In the genomic region with DNA sequence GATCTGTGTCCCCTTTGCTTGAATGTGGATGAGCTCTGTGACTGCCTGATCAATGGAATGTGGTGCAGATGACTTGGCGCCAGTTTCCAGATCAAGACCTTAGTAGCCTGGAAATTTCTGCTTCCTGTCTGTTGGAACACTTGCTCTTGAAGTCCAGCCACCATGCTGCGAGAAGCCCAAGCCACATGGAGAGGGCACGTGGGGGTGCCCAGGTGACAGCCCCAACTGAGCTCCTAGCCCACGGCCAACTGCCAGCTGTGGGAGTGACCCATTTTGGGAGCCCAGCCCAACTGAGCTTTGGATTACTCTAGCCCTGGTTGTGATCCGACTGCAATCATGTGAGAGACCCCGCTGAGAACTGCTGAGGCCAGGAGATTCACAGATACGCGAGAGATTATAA, we compare ENCODE assay signal across 35 cellular contexts. TPM values are rescaled to one million over a fixed set of nuclear protein-coding genes. Genes with fewer than 3 reads are reported as not detected.
"Had no signal": no experiment of that assay in that cellular context is flagged by ENCODE, and none has a peak within 500 bp of the region (broad histone marks: within the 10 kb centered on the region; RNA-seq: fewer than 3 reads in every experiment).

No MANE protein-coding gene starts in this region.

- H3K4me1 ChIP-seq: left ventricle myocardium inferior, neural progenitor cell, parathyroid adenoma, stomach, testis, thyroid gland, transverse colon had no signal

- H3K4me2 ChIP-seq: hepatocyte, neural progenitor cell, smooth muscle cell had no signal

- H3K27me3 ChIP-seq: hepatocyte, neural progenitor cell, neutrophil, right atrium auricular region, right lobe of liver, testis, thyroid gland, transverse colon, upper lobe of right lung had no signal

- H3K36me3 Mint-ChIP-seq: mesothelial cell of epicardium, naive B cell, natural killer cell, neural progenitor cell had no signal

- H3K9me3 Mint-ChIP-seq: mesothelial cell of epicardium; naive B cell; natural killer cell; nephron progenitor cell; neural progenitor cell; stimulated activated naive B cell treated with anti-CD40 and anti-IgM and Interleukin-4, amounts not matched to agents 10 μg/mL and 1 μg/mL and 100 μg/mL, for 72 hours had no signal

- ATAC-seq: natural killer cell; right lobe of liver; stimulated activated naive B cell treated with anti-CD40 and anti-IgM and Interleukin-4, amounts not matched to agents 10 μg/mL and 1 μg/mL and 100 μg/mL, for 72 hours; stimulated activated naive CD8-positive, alpha-beta T cell treated with anti-CD3 and anti-CD28 coated beads, Interleukin-15, Interleukin-2, amounts not matched to agents 100 U/mL and 50 U/mL, for 24 hours; upper lobe of right lung had no signal

- H3K9me3 ChIP-seq: left ventricle myocardium inferior, neutrophil, right atrium auricular region, right lobe of liver, stomach, testis, thyroid gland, transverse colon, upper lobe of right lung had no signal

- H3K4me3 Mint-ChIP-seq: mesothelial cell of epicardium; natural killer cell; nephron progenitor cell; neural progenitor cell; stimulated activated naive B cell treated with anti-CD40 and anti-IgM and Interleukin-4, amounts not matched to agents 10 μg/mL and 1 μg/mL and 100 μg/mL, for 72 hours had no signal

- H3K79me2 ChIP-seq: hepatocyte, parathyroid adenoma had no signal

- H3K4me3 ChIP-seq: hepatocyte, left ventricle myocardium inferior, lung, neural progenitor cell, right atrium auricular region, right lobe of liver, smooth muscle cell, stomach, testis, thyroid gland, transverse colon, upper lobe of right lung had no signal

- H3K36me3 ChIP-seq: left ventricle myocardium inferior, neural progenitor cell, neutrophil, right atrium auricular region, right lobe of liver, stomach, thyroid gland, transverse colon, upper lobe of right lung had no signal

- H2AFZ ChIP-seq: hepatocyte, neural progenitor cell, parathyroid adenoma had no signal

- H3K27ac Mint-ChIP-seq: mesothelial cell of epicardium; naive B cell; natural killer cell; nephron progenitor cell; neural progenitor cell; progenitor cell of endocrine pancreas; stimulated activated naive B cell treated with anti-CD40 and anti-IgM and Interleukin-4, amounts not matched to agents 10 μg/mL and 1 μg/mL and 100 μg/mL, for 72 hours had no signal

- H3K9ac ChIP-seq: neural progenitor cell, parathyroid adenoma had no signal

- DNase-seq: islet precursor cell; left ventricle myocardium inferior; mesendoderm; naive B cell; natural killer cell; nephron progenitor cell; occipital lobe; right lobe of liver; stimulated activated CD4-positive, alpha-beta T cell treated with anti-CD3 and anti-CD28 coated beads, Interleukin-12 subunit alpha, Interleukin-12 subunit beta, amount 100 ng/mL, for 4 hours; stimulated activated CD4-positive, alpha-beta T cell treated with anti-CD3 and anti-CD28 coated beads, Interleukin-15, amount 100 ng/mL, for 24 hours; stimulated activated CD4-positive, alpha-beta T cell treated with anti-CD3 and anti-CD28 coated beads, Interleukin-2, amount 100 ng/mL, for 24 hours; stimulated activated CD4-positive, alpha-beta T cell treated with anti-CD3 and anti-CD28 coated beads, Interleukin-4, amount 100 ng/mL, for 1 hour; stimulated activated naive B cell treated with anti-CD40 and anti-IgM and Interleukin-4, amounts not matched to agents 10 μg/mL and 1 μg/mL and 100 μg/mL, for 72 hours; stimulated activated naive CD8-positive, alpha-beta T cell treated with anti-CD3 and anti-CD28 coated beads, Interleukin-15, Interleukin-2, amounts not matched to agents 100 U/mL and 50 U/mL, for 24 hours; stomach; testis; thyroid gland; transverse colon; upper lobe of right lung had no signal

- H3K27ac ChIP-seq: hepatocyte, left ventricle myocardium inferior, neural progenitor cell, parathyroid adenoma, right atrium auricular region, right lobe of liver, stomach, testis, thyroid gland, transverse colon, upper lobe of right lung had no signal

- FAIRE-seq: urothelium cell line had no signal

- H3K4me1 Mint-ChIP-seq: mesothelial cell of epicardium, nephron progenitor cell, neural progenitor cell had no signal

RNA-seq across cellular contexts. Expression of a gene that starts 3.3 kb away (rescaled TPM):
- total RNA-seq: osteocyte, progenitor cell of endocrine pancreas, pulmonary artery endothelial cell, smooth muscle cell had no signal
- polyA plus RNA-seq: hepatocyte, smooth muscle cell had no signal

RNA-seq across cellular contexts. Expression of a gene that starts 39.5 kb away (rescaled TPM):
- total RNA-seq: hepatocyte, kidney epithelial cell, left ventricle myocardium inferior, lung, mesothelial cell of epicardium, mononuclear cell, natural killer cell, osteocyte, progenitor cell of endocrine pancreas, pulmonary artery endothelial cell, renal cortical epithelial cell, right atrium auricular region, right lobe of liver, skeletal muscle tissue, smooth muscle cell, stomach, testis, thyroid gland, transverse colon, upper lobe of right lung had no signal
- polyA plus RNA-seq: hepatocyte, lung, stomach had no signal

RNA-seq across cellular contexts. Expression of a gene that starts 42.5 kb away (rescaled TPM):
- total RNA-seq: hepatocyte, kidney epithelial cell, osteocyte, pulmonary artery endothelial cell, renal cortical epithelial cell had no signal
- polyA plus RNA-seq: hepatocyte had no signal
